ENCODE assay signal across 1 cellular context in genomic region chr21:42009831-42010506, GRCh38.
TF ChIP-seq lines count a peak whose summit lies in the region.

Gene ZBTB21 (minus strand): TSS chr21:42010360. CDS start chr21:41994095, 16,265 bp downstream.

TF ChIP-seq in K562, 482 proteins besides CTCF, POLR2A, EP300 and RAD21 (continued from another document and continues in another):
- TF ChIP-seq U2AF2 (optimal IDR thresholded peaks at IDR 0.05; ENCODE audit: low read depth, low read length): no peak
- no peak for TF ChIP-seq ZNF644 (tag; IDR thresholded peaks at IDR 0.05; ENCODE audit: low read depth)
- TF ChIP-seq PML (IDR thresholded peaks at IDR 0.05; ENCODE audit: low read length): peak; percentile 46; the same call in 1 of the 2 replicates
- TF ChIP-seq ZNF766 (CRISPR knock-in tag; conservative IDR thresholded peaks at IDR 0.05): 0 out of 2 replicates have a peak, but pooled peaks have one; percentile 11
- TF ChIP-seq TFAM (CRISPR knock-in tag; conservative IDR thresholded peaks at IDR 0.05): no peak
- TF ChIP-seq, protein P1, sequence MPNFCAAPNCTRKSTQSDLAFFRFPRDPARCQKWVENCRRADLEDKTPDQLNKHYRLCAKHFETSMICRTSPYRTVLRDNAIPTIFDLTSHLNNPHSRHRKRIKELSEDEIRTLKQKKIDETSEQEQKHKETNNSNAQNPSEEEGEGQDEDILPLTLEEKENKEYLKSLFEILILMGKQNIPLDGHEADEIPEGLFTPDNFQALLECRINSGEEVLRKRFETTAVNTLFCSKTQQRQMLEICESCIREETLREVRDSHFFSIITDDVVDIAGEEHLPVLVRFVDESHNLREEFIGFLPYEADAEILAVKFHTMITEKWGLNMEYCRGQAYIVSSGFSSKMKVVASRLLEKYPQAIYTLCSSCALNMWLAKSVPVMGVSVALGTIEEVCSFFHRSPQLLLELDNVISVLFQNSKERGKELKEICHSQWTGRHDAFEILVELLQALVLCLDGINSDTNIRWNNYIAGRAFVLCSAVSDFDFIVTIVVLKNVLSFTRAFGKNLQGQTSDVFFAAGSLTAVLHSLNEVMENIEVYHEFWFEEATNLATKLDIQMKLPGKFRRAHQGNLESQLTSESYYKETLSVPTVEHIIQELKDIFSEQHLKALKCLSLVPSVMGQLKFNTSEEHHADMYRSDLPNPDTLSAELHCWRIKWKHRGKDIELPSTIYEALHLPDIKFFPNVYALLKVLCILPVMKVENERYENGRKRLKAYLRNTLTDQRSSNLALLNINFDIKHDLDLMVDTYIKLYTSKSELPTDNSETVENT (CRISPR knock-in tag; IDR thresholded peaks at IDR 0.05): peak; percentile 33; the same call in 1 of the 2 replicates
- no peak for TF ChIP-seq MEF2A (IDR thresholded peaks at IDR 0.05; ENCODE audit: control insufficient read depth, low read depth, low read length)
- no peak for TF ChIP-seq ZEB2 (IDR thresholded peaks at IDR 0.05)
- TF ChIP-seq PRPF4 (IDR thresholded peaks at IDR 0.05; ENCODE audit: insufficient read depth, low read depth, low read length, poor library complexity, severe bottlenecking): no peak
- peak; percentile 99 for TF ChIP-seq ZBTB2 (IDR thresholded peaks at IDR 0.05)
- TF ChIP-seq TCF7L2 (IDR thresholded peaks at IDR 0.05; ENCODE audit: low read depth, low read length): no peak
- TF ChIP-seq, protein P2, sequence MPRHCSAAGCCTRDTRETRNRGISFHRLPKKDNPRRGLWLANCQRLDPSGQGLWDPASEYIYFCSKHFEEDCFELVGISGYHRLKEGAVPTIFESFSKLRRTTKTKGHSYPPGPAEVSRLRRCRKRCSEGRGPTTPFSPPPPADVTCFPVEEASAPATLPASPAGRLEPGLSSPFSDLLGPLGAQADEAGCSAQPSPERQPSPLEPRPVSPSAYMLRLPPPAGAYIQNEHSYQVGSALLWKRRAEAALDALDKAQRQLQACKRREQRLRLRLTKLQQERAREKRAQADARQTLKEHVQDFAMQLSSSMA (CRISPR knock-in tag; IDR thresholded peaks at IDR 0.05): no peak
- no peak for TF ChIP-seq CHCHD3 (CRISPR knock-in tag; IDR thresholded peaks at IDR 0.05)
- no peak for TF ChIP-seq ZNF253 (CRISPR knock-in tag; conservative IDR thresholded peaks at IDR 0.05)
- TF ChIP-seq ZNF197 (CRISPR knock-in tag; IDR thresholded peaks at IDR 0.05; ENCODE audit: low read depth): 0 out of 2 replicates have a peak, but pooled peaks have one; percentile 49
- TF ChIP-seq SMARCA5 (IDR thresholded peaks at IDR 0.05): no peak
- TF ChIP-seq, protein P3, sequence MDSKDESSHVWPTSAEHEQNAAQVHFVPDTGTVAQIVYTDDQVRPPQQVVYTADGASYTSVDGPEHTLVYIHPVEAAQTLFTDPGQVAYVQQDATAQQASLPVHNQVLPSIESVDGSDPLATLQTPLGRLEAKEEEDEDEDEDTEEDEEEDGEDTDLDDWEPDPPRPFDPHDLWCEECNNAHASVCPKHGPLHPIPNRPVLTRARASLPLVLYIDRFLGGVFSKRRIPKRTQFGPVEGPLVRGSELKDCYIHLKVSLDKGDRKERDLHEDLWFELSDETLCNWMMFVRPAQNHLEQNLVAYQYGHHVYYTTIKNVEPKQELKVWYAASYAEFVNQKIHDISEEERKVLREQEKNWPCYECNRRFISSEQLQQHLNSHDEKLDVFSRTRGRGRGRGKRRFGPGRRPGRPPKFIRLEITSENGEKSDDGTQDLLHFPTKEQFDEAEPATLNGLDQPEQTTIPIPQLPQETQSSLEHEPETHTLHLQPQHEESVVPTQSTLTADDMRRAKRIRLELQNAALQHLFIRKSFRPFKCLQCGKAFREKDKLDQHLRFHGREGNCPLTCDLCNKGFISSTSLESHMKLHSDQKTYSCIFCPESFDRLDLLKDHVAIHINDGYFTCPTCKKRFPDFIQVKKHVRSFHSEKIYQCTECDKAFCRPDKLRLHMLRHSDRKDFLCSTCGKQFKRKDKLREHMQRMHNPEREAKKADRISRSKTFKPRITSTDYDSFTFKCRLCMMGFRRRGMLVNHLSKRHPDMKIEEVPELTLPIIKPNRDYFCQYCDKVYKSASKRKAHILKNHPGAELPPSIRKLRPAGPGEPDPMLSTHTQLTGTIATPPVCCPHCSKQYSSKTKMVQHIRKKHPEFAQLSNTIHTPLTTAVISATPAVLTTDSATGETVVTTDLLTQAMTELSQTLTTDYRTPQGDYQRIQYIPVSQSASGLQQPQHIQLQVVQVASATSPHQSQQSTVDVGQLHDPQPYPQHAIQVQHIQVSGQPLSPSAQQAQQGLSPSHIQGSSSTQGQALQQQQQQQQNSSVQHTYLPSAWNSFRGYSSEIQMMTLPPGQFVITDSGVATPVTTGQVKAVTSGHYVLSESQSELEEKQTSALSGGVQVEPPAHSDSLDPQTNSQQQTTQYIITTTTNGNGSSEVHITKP (IDR thresholded peaks at IDR 0.05; ENCODE audit: partially characterized antibody): peak; percentile 62
- TF ChIP-seq GABPB2 (CRISPR knock-in tag; conservative IDR thresholded peaks at IDR 0.05): no peak
- no peak for TF ChIP-seq FOXA1 (IDR thresholded peaks at IDR 0.05; ENCODE audit: borderline replicate concordance)
- TF ChIP-seq FOXJ2 (tag; IDR thresholded peaks at IDR 0.05): no peak; the same call in 1 of the 2 replicates
- no peak for TF ChIP-seq SMC3 (conservative IDR thresholded peaks at IDR 0.05; ENCODE audit: insufficient read depth, low read depth, low read length)
- TF ChIP-seq LARP7 (IDR thresholded peaks at IDR 0.05): no peak
- no peak for TF ChIP-seq ADNP (tag; IDR thresholded peaks at IDR 0.05)
- TF ChIP-seq MYBL2 (IDR thresholded peaks at IDR 0.05; ENCODE audit: low read depth): no peak
- no peak for TF ChIP-seq MYBL2 (CRISPR knock-in tag; IDR thresholded peaks at IDR 0.05; ENCODE audit: borderline replicate concordance)
- TF ChIP-seq HMG20A (CRISPR knock-in tag; conservative IDR thresholded peaks at IDR 0.05): no peak
- TF ChIP-seq AFF1 (IDR thresholded peaks at IDR 0.05; ENCODE audit: low read depth in 1 of 2, partially characterized antibody in 2 of 2): peak in 1 of 2 experiments; percentile 42
- 0 out of 2 replicates have a peak, but pooled peaks have one; percentile 2 for TF ChIP-seq BRD4 (IDR thresholded peaks at IDR 0.05)
- TF ChIP-seq HNRNPH1 (optimal IDR thresholded peaks at IDR 0.05; ENCODE audit: low read depth, low read length): no peak
- TF ChIP-seq, protein P4, sequence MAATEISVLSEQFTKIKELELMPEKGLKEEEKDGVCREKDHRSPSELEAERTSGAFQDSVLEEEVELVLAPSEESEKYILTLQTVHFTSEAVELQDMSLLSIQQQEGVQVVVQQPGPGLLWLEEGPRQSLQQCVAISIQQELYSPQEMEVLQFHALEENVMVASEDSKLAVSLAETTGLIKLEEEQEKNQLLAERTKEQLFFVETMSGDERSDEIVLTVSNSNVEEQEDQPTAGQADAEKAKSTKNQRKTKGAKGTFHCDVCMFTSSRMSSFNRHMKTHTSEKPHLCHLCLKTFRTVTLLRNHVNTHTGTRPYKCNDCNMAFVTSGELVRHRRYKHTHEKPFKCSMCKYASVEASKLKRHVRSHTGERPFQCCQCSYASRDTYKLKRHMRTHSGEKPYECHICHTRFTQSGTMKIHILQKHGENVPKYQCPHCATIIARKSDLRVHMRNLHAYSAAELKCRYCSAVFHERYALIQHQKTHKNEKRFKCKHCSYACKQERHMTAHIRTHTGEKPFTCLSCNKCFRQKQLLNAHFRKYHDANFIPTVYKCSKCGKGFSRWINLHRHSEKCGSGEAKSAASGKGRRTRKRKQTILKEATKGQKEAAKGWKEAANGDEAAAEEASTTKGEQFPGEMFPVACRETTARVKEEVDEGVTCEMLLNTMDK (IDR thresholded peaks at IDR 0.05; ENCODE audit: borderline replicate concordance, insufficient read depth, low read depth, low read length, poor library complexity, severe bottlenecking): no peak
- TF ChIP-seq SIX5 (IDR thresholded peaks at IDR 0.05; ENCODE audit: borderline replicate concordance in 1 of 2, insufficient read depth in 1 of 2, low read depth in 1 of 2, low read length in 2 of 2): no peak
- TF ChIP-seq PHB2 (IDR thresholded peaks at IDR 0.05; ENCODE audit: low read depth): no peak
- TF ChIP-seq CGGBP1 (CRISPR knock-in tag; IDR thresholded peaks at IDR 0.05): no peak
- no peak for TF ChIP-seq BRD9 (IDR thresholded peaks at IDR 0.05; ENCODE audit: low read depth, partially characterized antibody)
- TF ChIP-seq NFATC3 (IDR thresholded peaks at IDR 0.05): no peak
- TF ChIP-seq TARDBP (IDR thresholded peaks at IDR 0.05): peak; percentile 100
- TF ChIP-seq ZNF764 (CRISPR knock-in tag; IDR thresholded peaks at IDR 0.05; ENCODE audit: low read depth): peak; percentile 61; the same call in 1 of the 2 replicates
- TF ChIP-seq, protein P5, sequence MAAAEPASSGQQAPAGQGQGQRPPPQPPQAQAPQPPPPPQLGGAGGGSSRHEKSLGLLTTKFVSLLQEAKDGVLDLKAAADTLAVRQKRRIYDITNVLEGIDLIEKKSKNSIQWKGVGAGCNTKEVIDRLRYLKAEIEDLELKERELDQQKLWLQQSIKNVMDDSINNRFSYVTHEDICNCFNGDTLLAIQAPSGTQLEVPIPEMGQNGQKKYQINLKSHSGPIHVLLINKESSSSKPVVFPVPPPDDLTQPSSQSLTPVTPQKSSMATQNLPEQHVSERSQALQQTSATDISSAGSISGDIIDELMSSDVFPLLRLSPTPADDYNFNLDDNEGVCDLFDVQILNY (CRISPR knock-in tag; IDR thresholded peaks at IDR 0.05): no peak
- TF ChIP-seq, protein P6, sequence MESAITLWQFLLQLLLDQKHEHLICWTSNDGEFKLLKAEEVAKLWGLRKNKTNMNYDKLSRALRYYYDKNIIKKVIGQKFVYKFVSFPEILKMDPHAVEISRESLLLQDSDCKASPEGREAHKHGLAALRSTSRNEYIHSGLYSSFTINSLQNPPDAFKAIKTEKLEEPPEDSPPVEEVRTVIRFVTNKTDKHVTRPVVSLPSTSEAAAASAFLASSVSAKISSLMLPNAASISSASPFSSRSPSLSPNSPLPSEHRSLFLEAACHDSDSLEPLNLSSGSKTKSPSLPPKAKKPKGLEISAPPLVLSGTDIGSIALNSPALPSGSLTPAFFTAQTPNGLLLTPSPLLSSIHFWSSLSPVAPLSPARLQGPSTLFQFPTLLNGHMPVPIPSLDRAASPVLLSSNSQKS (CRISPR knock-in tag; IDR thresholded peaks at IDR 0.05): no peak
- peak; percentile 100 for TF ChIP-seq MTA3 (IDR thresholded peaks at IDR 0.05; ENCODE audit: borderline replicate concordance)
- TF ChIP-seq CAMTA2 (CRISPR knock-in tag; conservative IDR thresholded peaks at IDR 0.05): no peak
- TF ChIP-seq ZBTB26 (CRISPR knock-in tag; IDR thresholded peaks at IDR 0.05): no peak
- TF ChIP-seq, protein P7, sequence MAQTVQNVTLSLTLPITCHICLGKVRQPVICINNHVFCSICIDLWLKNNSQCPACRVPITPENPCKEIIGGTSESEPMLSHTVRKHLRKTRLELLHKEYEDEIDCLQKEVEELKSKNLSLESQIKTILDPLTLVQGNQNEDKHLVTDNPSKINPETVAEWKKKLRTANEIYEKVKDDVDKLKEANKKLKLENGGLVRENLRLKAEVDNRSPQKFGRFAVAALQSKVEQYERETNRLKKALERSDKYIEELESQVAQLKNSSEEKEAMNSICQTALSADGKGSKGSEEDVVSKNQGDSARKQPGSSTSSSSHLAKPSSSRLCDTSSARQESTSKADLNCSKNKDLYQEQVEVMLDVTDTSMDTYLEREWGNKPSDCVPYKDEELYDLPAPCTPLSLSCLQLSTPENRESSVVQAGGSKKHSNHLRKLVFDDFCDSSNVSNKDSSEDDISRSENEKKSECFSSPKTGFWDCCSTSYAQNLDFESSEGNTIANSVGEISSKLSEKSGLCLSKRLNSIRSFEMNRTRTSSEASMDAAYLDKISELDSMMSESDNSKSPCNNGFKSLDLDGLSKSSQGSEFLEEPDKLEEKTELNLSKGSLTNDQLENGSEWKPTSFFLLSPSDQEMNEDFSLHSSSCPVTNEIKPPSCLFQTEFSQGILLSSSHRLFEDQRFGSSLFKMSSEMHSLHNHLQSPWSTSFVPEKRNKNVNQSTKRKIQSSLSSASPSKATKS (CRISPR knock-in tag; IDR thresholded peaks at IDR 0.05): no peak
